ENCODE assay signal across 21 cellular contexts in the genomic region with DNA sequence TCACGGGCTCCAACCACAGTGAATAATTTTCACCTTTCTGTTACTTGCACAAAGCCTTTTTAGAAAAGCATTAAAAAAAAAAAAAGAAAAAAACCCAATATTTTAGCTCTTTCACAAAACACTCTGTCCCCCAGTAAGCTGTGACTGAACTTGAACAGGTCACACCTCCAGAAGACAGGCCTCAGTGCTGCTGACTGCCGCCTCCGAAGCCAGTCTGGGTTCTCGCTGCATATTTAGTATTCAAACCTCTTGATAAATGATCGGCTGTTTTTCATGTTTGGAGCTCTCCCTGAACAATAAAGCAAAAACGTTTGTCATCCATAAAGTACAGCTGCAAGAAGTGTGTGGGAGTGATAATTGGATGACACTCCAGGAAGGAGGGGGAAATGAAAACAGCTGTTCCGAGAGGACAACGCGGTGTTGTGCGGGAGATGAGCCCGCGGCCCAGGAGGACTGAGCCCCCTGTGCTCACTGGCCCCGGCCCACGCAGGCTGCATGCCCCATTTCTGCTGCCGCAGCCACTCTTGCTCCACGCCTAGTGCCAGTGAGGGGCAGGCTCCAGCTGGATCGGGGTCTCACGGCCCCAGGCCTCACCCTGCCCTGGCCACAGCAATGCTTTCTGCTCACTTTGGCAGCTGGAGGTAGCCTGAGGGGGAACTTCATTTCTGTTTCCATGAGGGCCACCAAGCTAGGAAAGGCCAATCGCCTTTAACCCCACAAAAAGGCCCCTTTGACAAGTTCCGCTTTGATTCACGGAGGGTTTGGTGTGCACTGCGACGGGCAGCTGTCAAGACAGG.
DNase-seq lines count a peak whose midpoint lies in the region; ATAC-seq and TF ChIP-seq lines count a peak whose summit lies in the region.
"Had no signal": no experiment of that assay in that cellular context is flagged by ENCODE, and none has a peak within 500 bp of the region (broad histone marks: within the 10 kb centered on the region; RNA-seq: fewer than 3 reads in every experiment).

No MANE protein-coding gene starts in this region.

- H3K36me3 Mint-ChIP-seq in GM23338 (ENCODE audit: low read depth) (no peaks in the 10 kb centered on the region), brain (peaks cover 4% of the 10 kb centered on the region), type B pancreatic cell (peaks cover 3% of the 10 kb centered on the region)
- H3K36me3 Mint-ChIP-seq: activated CD4-positive, alpha-beta memory T cell treated with anti-CD3 and anti-CD28 coated beads for 36 hours; naive thymus-derived CD4-positive, alpha-beta T cell had no signal

- H3K9me3 Mint-ChIP-seq in GM23338: no peaks in the 10 kb centered on the region; the same call in 2 of the 3 replicates
- peaks cover 6 to 13% (median 10%) of the 10 kb centered on the region in 5 experiments for H3K9me3 Mint-ChIP-seq in brain
- no peaks in the 10 kb centered on the region for H3K9me3 Mint-ChIP-seq in type B pancreatic cell

- H3K36me3 ChIP-seq in GM23338 (ENCODE audit: insufficient read depth): no peaks in the 10 kb centered on the region
- H3K36me3 ChIP-seq: adrenal gland, BE2C, cardiac muscle cell, gastroesophageal sphincter, thyroid gland had no signal

- no peak overlapping the region for H3K4me3 Mint-ChIP-seq in GM23338
- no peak overlapping the region for H3K4me3 Mint-ChIP-seq in brain
- H3K4me3 Mint-ChIP-seq in type B pancreatic cell: peak overlapping the region; percentile 35
- H3K4me3 Mint-ChIP-seq: activated B cell treated with CpG ODN at 0.5 μM for 24 hours; activated CD4-positive, alpha-beta memory T cell treated with anti-CD3 and anti-CD28 coated beads for 36 hours; naive thymus-derived CD4-positive, alpha-beta T cell had no signal

- no peak overlapping the region for H3K4me2 ChIP-seq in GM23338

- no peaks in the 10 kb centered on the region for H3K4me1 ChIP-seq in GM23338 (ENCODE audit: insufficient read depth)
- H3K4me1 ChIP-seq: adrenal gland, BE2C, gastroesophageal sphincter, thyroid gland had no signal

- no peak overlapping the region for H3K27ac Mint-ChIP-seq in GM23338
- peak overlapping the region in 4 of 5 experiments; percentile 0 to 91 (median 13) for H3K27ac Mint-ChIP-seq in brain
- peak overlapping the region; percentile 9 for H3K27ac Mint-ChIP-seq in type B pancreatic cell
- H3K27ac Mint-ChIP-seq: activated B cell treated with CpG ODN at 0.5 μM for 24 hours; activated CD4-positive, alpha-beta memory T cell treated with anti-CD3 and anti-CD28 coated beads for 36 hours; naive thymus-derived CD4-positive, alpha-beta T cell had no signal

- no peaks in the 10 kb centered on the region for H3K27me3 ChIP-seq in GM23338 (ENCODE audit: insufficient read depth)
- H3K27me3 ChIP-seq: adrenal gland, BE2C, cardiac muscle cell, gastroesophageal sphincter, thyroid gland had no signal

- DNase-seq in GM23338 (ENCODE audit: low spot score) (no peak), myocyte (ENCODE audit: low read depth) (peak; percentile 42), type B pancreatic cell (ENCODE audit: extremely low spot score, unreplicated experiment) (no peak), NCI-H1092 treated with DMSO at 0.1 percent for 48 hours (lab: John Stamatoyannopoulos, UW) (no peak), dedifferentiated amniotic fluid mesenchymal stem cell (ENCODE audit: extremely low spot score) (no peak)
- DNase-seq: activated B cell treated with CpG ODN at 0.5 μM for 24 hours; activated CD4-positive, alpha-beta memory T cell treated with anti-CD3 and anti-CD28 coated beads for 36 hours; adrenal gland; BE2C; COR-L47; DND-41; naive thymus-derived CD4-positive, alpha-beta T cell; NCI-H187; NCI-H226; stimulated activated naive CD4-positive, alpha-beta T cell treated with Interleukin-2 at 50 U/mL for 16 hours; thyroid gland had no signal

- no peak overlapping the region for H3K27ac ChIP-seq in GM23338 (ENCODE audit: low read depth)
- H3K27ac ChIP-seq: adrenal gland, cardiac muscle cell, gastroesophageal sphincter, thyroid gland had no signal

- H3K4me1 Mint-ChIP-seq in GM23338 (no peaks in the 10 kb centered on the region; the same call in 2 of the 3 replicates), brain (peaks cover 25% of the 10 kb centered on the region), type B pancreatic cell (ENCODE audit: unreplicated experiment) (peaks cover 17% of the 10 kb centered on the region)
- H3K4me1 Mint-ChIP-seq: activated B cell treated with CpG ODN at 0.5 μM for 24 hours; naive thymus-derived CD4-positive, alpha-beta T cell had no signal

- no peaks in the 10 kb centered on the region for H4K20me1 ChIP-seq in GM23338 (replicated peaks; ENCODE audit: insufficient read depth)

- no peak for TF ChIP-seq CTCF in GM23338 (conservative IDR thresholded peaks at IDR 0.05; ENCODE audit: low read depth in 2 of 2)
- TF ChIP-seq CTCF in brain (conservative IDR thresholded peaks at IDR 0.05): no peak
- TF ChIP-seq CTCF in type B pancreatic cell (conservative IDR thresholded peaks at IDR 0.05): no peak

- peaks cover 3% of the 10 kb centered on the region for H3K27me3 Mint-ChIP-seq in GM23338 (ENCODE audit: insufficient read depth, low read depth, poor library complexity)
- H3K27me3 Mint-ChIP-seq in brain: no peaks in the 10 kb centered on the region
- no peaks in the 10 kb centered on the region for H3K27me3 Mint-ChIP-seq in type B pancreatic cell
- H3K27me3 Mint-ChIP-seq: activated B cell treated with CpG ODN at 0.5 μM for 24 hours; activated CD4-positive, alpha-beta memory T cell treated with anti-CD3 and anti-CD28 coated beads for 36 hours had no signal

- H3K79me2 ChIP-seq in GM23338 (replicated peaks; ENCODE audit: insufficient read depth): no peaks in the 10 kb centered on the region

- no peak overlapping the region; the same call in 1 of the 2 replicates for H2AFZ ChIP-seq in GM23338

- no peak overlapping the region for H3K4me3 ChIP-seq in GM23338
- H3K4me3 ChIP-seq: adrenal gland, cardiac muscle cell, gastroesophageal sphincter, thyroid gland had no signal

- ATAC-seq in GM23338 (peak; percentile 47; the same call in 1 of the 3 replicates), GM21619 (IDR thresholded peaks at IDR 0.05; ENCODE audit: unreplicated experiment) (no peak)
- ATAC-seq: gastroesophageal sphincter; naive thymus-derived CD4-positive, alpha-beta T cell; SK-N-SH treated with all-trans-retinoic acid at 6 μM for 48 hours had no signal

- H3K9me2 ChIP-seq in GM23338 (ENCODE audit: insufficient read depth): no peaks in the 10 kb centered on the region

- no peaks in the 10 kb centered on the region for H3F3A ChIP-seq in GM23338 (replicated peaks; ENCODE audit: low read depth)

TF ChIP-seq in GM23338, 12 proteins besides CTCF, POLR2A, EP300 and RAD21 (continues in another document):
- TF ChIP-seq, protein P1, sequence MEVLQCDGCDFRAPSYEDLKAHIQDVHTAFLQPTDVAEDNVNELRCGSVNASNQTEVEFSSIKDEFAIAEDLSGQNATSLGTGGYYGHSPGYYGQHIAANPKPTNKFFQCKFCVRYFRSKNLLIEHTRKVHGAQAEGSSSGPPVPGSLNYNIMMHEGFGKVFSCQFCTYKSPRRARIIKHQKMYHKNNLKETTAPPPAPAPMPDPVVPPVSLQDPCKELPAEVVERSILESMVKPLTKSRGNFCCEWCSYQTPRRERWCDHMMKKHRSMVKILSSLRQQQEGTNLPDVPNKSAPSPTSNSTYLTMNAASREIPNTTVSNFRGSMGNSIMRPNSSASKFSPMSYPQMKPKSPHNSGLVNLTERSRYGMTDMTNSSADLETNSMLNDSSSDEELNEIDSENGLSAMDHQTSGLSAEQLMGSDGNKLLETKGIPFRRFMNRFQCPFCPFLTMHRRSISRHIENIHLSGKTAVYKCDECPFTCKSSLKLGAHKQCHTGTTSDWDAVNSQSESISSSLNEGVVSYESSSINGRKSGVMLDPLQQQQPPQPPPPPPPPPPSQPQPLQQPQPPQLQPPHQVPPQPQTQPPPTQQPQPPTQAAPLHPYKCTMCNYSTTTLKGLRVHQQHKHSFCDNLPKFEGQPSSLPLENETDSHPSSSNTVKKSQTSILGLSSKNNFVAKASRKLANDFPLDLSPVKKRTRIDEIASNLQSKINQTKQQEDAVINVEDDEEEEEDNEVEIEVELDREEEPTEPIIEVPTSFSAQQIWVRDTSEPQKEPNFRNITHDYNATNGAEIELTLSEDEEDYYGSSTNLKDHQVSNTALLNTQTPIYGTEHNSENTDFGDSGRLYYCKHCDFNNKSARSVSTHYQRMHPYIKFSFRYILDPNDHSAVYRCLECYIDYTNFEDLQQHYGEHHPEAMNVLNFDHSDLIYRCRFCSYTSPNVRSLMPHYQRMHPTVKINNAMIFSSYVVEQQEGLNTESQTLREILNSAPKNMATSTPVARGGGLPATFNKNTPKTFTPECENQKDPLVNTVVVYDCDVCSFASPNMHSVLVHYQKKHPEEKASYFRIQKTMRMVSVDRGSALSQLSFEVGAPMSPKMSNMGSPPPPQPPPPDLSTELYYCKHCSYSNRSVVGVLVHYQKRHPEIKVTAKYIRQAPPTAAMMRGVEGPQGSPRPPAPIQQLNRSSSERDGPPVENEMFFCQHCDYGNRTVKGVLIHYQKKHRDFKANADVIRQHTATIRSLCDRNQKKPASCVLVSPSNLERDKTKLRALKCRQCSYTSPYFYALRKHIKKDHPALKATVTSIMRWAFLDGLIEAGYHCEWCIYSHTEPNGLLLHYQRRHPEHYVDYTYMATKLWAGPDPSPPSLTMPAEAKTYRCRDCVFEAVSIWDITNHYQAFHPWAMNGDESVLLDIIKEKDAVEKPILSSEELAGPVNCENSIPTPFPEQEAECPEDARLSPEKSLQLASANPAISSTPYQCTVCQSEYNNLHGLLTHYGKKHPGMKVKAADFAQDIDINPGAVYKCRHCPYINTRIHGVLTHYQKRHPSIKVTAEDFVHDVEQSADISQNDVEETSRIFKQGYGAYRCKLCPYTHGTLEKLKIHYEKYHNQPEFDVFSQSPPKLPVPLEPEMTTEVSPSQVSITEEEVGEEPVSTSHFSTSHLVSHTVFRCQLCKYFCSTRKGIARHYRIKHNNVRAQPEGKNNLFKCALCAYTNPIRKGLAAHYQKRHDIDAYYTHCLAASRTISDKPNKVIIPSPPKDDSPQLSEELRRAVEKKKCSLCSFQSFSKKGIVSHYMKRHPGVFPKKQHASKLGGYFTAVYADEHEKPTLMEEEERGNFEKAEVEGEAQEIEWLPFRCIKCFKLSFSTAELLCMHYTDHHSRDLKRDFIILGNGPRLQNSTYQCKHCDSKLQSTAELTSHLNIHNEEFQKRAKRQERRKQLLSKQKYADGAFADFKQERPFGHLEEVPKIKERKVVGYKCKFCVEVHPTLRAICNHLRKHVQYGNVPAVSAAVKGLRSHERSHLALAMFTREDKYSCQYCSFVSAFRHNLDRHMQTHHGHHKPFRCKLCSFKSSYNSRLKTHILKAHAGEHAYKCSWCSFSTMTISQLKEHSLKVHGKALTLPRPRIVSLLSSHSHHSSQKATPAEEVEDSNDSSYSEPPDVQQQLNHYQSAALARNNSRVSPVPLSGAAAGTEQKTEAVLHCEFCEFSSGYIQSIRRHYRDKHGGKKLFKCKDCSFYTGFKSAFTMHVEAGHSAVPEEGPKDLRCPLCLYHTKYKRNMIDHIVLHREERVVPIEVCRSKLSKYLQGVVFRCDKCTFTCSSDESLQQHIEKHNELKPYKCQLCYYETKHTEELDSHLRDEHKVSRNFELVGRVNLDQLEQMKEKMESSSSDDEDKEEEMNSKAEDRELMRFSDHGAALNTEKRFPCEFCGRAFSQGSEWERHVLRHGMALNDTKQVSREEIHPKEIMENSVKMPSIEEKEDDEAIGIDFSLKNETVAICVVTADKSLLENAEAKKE (CRISPR knock-in tag; IDR thresholded peaks at IDR 0.05): no peak
- no peak for TF ChIP-seq CREB1 (CRISPR knock-in tag; IDR thresholded peaks at IDR 0.05; ENCODE audit: low read depth)
